ENCODE assay signal across 1 cellular context in the genomic region with DNA sequence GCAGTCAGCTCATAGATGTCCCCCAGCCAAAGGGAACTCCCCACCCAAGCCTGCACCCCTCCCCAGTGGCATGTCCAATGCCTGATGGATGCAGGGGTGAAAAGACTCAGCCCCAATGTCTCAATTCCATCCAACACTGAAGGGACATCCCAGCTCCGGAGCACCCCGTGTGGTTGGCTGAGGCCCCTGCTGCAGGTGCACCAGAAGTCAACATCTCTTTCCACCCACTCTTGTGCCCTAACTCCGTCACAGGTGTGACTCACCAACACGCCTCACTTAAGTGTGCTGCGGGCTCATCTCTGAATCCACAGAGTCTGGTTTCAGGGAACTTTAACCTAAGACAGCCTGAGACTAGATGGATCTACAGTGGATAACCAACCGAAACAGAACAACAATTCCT.
TF ChIP-seq lines count a peak whose summit lies in the region.

No MANE protein-coding gene starts in this region.

TF ChIP-seq in GM23338, 12 proteins besides CTCF, POLR2A, EP300 and RAD21 (continued from another document):
- TF ChIP-seq REST (IDR thresholded peaks at IDR 0.05; ENCODE audit: unreplicated experiment) (no peak), JUNB (IDR thresholded peaks at IDR 0.05; ENCODE audit: unreplicated experiment) (no peak), ZNF114 (CRISPR knock-in tag; IDR thresholded peaks at IDR 0.05) (no peak), POLR2AphosphoS5 (IDR thresholded peaks at IDR 0.05; ENCODE audit: low read depth) (no peak), STAT1 (IDR thresholded peaks at IDR 0.05; ENCODE audit: unreplicated experiment) (no peak), NANOG (IDR thresholded peaks at IDR 0.05; ENCODE audit: borderline replicate concordance) (no peak)
